Comparison of ENCODE assay signal across 22 cellular contexts in genomic region chr2:7356909-7357584, GRCh38.
DNase-seq lines count a peak whose midpoint lies in the region; ATAC-seq and TF ChIP-seq lines count a peak whose summit lies in the region.
"Had no signal": no experiment of that assay in that cellular context is flagged by ENCODE, and none has a peak within 500 bp of the region (broad histone marks: within the 10 kb centered on the region; RNA-seq: fewer than 3 reads in every experiment).

No MANE protein-coding gene starts in this region.

- H3K4me1 Mint-ChIP-seq in stimulated activated memory B cell treated with anti-CD40 and anti-IgM and Interleukin-4, amounts not matched to agents 10 μg/mL and 1 μg/mL and 100 μg/mL, for 72 hours = no peaks in the 10 kb centered on the region
- H3K4me1 Mint-ChIP-seq: B cell had no signal

- peak; percentile 14 for ATAC-seq in stimulated activated memory B cell treated with anti-CD40 and anti-IgM and Interleukin-4, amounts not matched to agents 10 μg/mL and 1 μg/mL and 100 μg/mL, for 72 hours
- ATAC-seq in HG03469 (IDR thresholded peaks at IDR 0.05; ENCODE audit: unreplicated experiment) = no peak
- ATAC-seq: heart right ventricle had no signal

- intact Hi-C loops in colonic mucosa (cut with DNase I) = no loop called here

- H3K4me3 Mint-ChIP-seq in stimulated activated memory B cell treated with anti-CD40 and anti-IgM and Interleukin-4, amounts not matched to agents 10 μg/mL and 1 μg/mL and 100 μg/mL, for 72 hours = no peak overlapping the region
- H3K4me3 Mint-ChIP-seq: B cell; HFFc6; T-helper 1 cell treated with Interleukin-12 subunit alpha and Interleukin-12 subunit beta and Interleukin-4 antibody, amounts not matched to agents 30 μg/mL and 1 μg/mL, for 36 hours had no signal

- H3K36me3 ChIP-seq in colonic mucosa = no peaks in the 10 kb centered on the region
- H3K36me3 ChIP-seq: heart right ventricle, right atrium auricular region had no signal

- peaks cover 12% of the 10 kb centered on the region for H3K27me3 Mint-ChIP-seq in stimulated activated memory B cell treated with anti-CD40 and anti-IgM and Interleukin-4, amounts not matched to agents 10 μg/mL and 1 μg/mL and 100 μg/mL, for 72 hours

- H3K9ac ChIP-seq in colonic mucosa (ENCODE audit: low read depth in 2 of 2, low read length in 2 of 2) = no peak overlapping the region

- no peaks in the 10 kb centered on the region for H3K36me3 Mint-ChIP-seq in stimulated activated memory B cell treated with anti-CD40 and anti-IgM and Interleukin-4, amounts not matched to agents 10 μg/mL and 1 μg/mL and 100 μg/mL, for 72 hours

- H3K4me1 ChIP-seq in colonic mucosa = no peaks in the 10 kb centered on the region
- H3K4me1 ChIP-seq: heart right ventricle, right atrium auricular region had no signal

- CTCF ChIA-PET in RWPE1 (lab: Yijun Ruan, JAX) = no interaction called here

- no peak overlapping the region for H3K27ac Mint-ChIP-seq in stimulated activated memory B cell treated with anti-CD40 and anti-IgM and Interleukin-4, amounts not matched to agents 10 μg/mL and 1 μg/mL and 100 μg/mL, for 72 hours
- H3K27ac Mint-ChIP-seq: B cell; HFFc6; T-helper 1 cell treated with Interleukin-12 subunit alpha and Interleukin-12 subunit beta and Interleukin-4 antibody, amounts not matched to agents 30 μg/mL and 1 μg/mL, for 36 hours had no signal

- POLR2A ChIA-PET in RWPE1 (lab: Yijun Ruan, JAX; ENCODE audit: low non-redundant PET) = no interaction called here

- peak in 2 of 3 experiments; percentile 35 to 69 for DNase-seq in NCI-H1417 (lab: John Stamatoyannopoulos, UW)
- no peak for DNase-seq in NCI-H1417 treated with DMSO at 0.1 percent for 48 hours (lab: John Stamatoyannopoulos, UW)
- DNase-seq in NCI-H774 (lab: John Stamatoyannopoulos, UW) = peak; percentile 83
- DNase-seq in kidney tubule cell (ENCODE audit: low spot score) = peak; percentile 46
- no peak for DNase-seq in colonic mucosa
- no peak for DNase-seq in RWPE1 (ENCODE audit: low spot score)
- DNase-seq: activated CD8-positive, alpha-beta memory T cell treated with anti-CD3 and anti-CD28 coated beads, Interleukin-2, amount 50 U/mL, for 48 hours; activated effector memory CD4-positive, alpha-beta T cell treated with Interleukin-2 at 50 U/mL for 16 hours; heart right ventricle; HFFc6; MM.1S; NCI-H187; NCI-H526; occipital lobe; OCI-M1; SIG-M5; stimulated activated CD4-positive, alpha-beta T cell treated with anti-CD3 and anti-CD28 coated beads, Interleukin-15, amount 100 ng/mL, for 24 hours had no signal

- H3K9me3 Mint-ChIP-seq in stimulated activated memory B cell treated with anti-CD40 and anti-IgM and Interleukin-4, amounts not matched to agents 10 μg/mL and 1 μg/mL and 100 μg/mL, for 72 hours = no peaks in the 10 kb centered on the region
- H3K9me3 Mint-ChIP-seq: T-helper 1 cell treated with Interleukin-12 subunit alpha and Interleukin-12 subunit beta and Interleukin-4 antibody, amounts not matched to agents 30 μg/mL and 1 μg/mL, for 36 hours had no signal

- H3K9me3 ChIP-seq in colonic mucosa = no peaks in the 10 kb centered on the region
- H3K9me3 ChIP-seq: heart right ventricle, right atrium auricular region had no signal

- no peak overlapping the region for H3K4me3 ChIP-seq in colonic mucosa
- H3K4me3 ChIP-seq: heart right ventricle, right atrium auricular region had no signal

- no peaks in the 10 kb centered on the region for H3K27me3 ChIP-seq in colonic mucosa
- H3K27me3 ChIP-seq: heart right ventricle, right atrium auricular region had no signal

- H3K27ac ChIP-seq in colonic mucosa (no peak overlapping the region), RWPE1 (no peak overlapping the region)
- H3K27ac ChIP-seq: heart right ventricle, right atrium auricular region had no signal

- TF ChIP-seq CTCF in colonic mucosa (IDR thresholded peaks at IDR 0.05) (no peak), RWPE1 (conservative IDR thresholded peaks at IDR 0.05; ENCODE audit: low read depth) (no peak)

Comparison
In these comparisons a context has a peak if more than half of its experiments do, and no peak if none do; other contexts are left out.
1. DNase-seq: peak in NCI-H1417 (2 of 3), NCI-H774 (single experiment) and kidney tubule cell (single experiment); none in NCI-H1417 treated with DMSO at 0.1 percent for 48 hours (single experiment), colonic mucosa (single experiment) and RWPE1 (single experiment).